Comparison of ENCODE assay signal across 8 cellular contexts in genomic region chr1:117060441-117061317, GRCh38. TPM values are rescaled to one million over a fixed set of nuclear protein-coding genes. Genes with fewer than 3 reads are reported as not detected.
A peak's percentile ranks its signal among the peaks of the same experiment; 100 is the strongest.
DNase-seq lines count a peak whose midpoint lies in the region; ATAC-seq and TF ChIP-seq lines count a peak whose summit lies in the region.

No MANE protein-coding gene starts in this region.

- no peaks in the 10 kb centered on the region for H3K27me3 ChIP-seq in left ventricle myocardium inferior (ENCODE audit: low read depth)

- no peak overlapping the region for H3K27ac Mint-ChIP-seq in activated CD4-positive, alpha-beta T cell treated with anti-CD3 and anti-CD28 coated beads for 36 hours
- H3K27ac Mint-ChIP-seq in activated CD8-positive, alpha-beta T cell treated with anti-CD3 and anti-CD28 coated beads for 36 hours, result no peak overlapping the region

- no peak for DNase-seq in activated CD4-positive, alpha-beta T cell treated with anti-CD3 and anti-CD28 coated beads for 36 hours
- DNase-seq in activated CD4-positive, alpha-beta T cell treated with anti-CD3 and anti-CD28 coated beads for 4 hours, result no peak
- peak; percentile 53 for DNase-seq in activated CD8-positive, alpha-beta T cell treated with anti-CD3 and anti-CD28 coated beads for 36 hours
- DNase-seq in left ventricle myocardium inferior, result no peak
- DNase-seq in retinal pigment epithelial cell (ENCODE audit: low read depth), result no peak
- no peak for DNase-seq in COR-L47 (lab: John Stamatoyannopoulos, UW)

- no peaks in the 10 kb centered on the region for H3K9me3 Mint-ChIP-seq in activated CD4-positive, alpha-beta T cell treated with anti-CD3 and anti-CD28 coated beads for 36 hours (ENCODE audit: low read depth)
- no peaks in the 10 kb centered on the region for H3K9me3 Mint-ChIP-seq in activated CD8-positive, alpha-beta T cell treated with anti-CD3 and anti-CD28 coated beads for 36 hours

- H3K27ac ChIP-seq in KOPT-K1 (ENCODE audit: low read depth, low read length, poor library complexity, severe bottlenecking) (peak overlapping the region; percentile 95), left ventricle myocardium inferior (replicated peaks) (peak overlapping the region; percentile 40)

- H3K4me3 ChIP-seq in left ventricle myocardium inferior, result peak overlapping the region; percentile 81
- peak overlapping the region; percentile 90 for H3K4me3 ChIP-seq in retinal pigment epithelial cell (ENCODE audit: low read length)

- H3K36me3 ChIP-seq in KOPT-K1 (ENCODE audit: insufficient read depth, low read length) (peaks cover 45% of the 10 kb centered on the region), left ventricle myocardium inferior (no peaks in the 10 kb centered on the region)

- H3K4me1 ChIP-seq in left ventricle myocardium inferior, result peaks cover 20% of the 10 kb centered on the region

- H3K4me3 Mint-ChIP-seq in activated CD4-positive, alpha-beta T cell treated with anti-CD3 and anti-CD28 coated beads for 36 hours, result no peak overlapping the region
- H3K4me3 Mint-ChIP-seq in activated CD8-positive, alpha-beta T cell treated with anti-CD3 and anti-CD28 coated beads for 36 hours, result no peak overlapping the region

- TF ChIP-seq CTCF in activated CD8-positive, alpha-beta T cell treated with anti-CD3 and anti-CD28 coated beads for 36 hours (IDR thresholded peaks at IDR 0.05), result no peak
- no peak for TF ChIP-seq CTCF in left ventricle myocardium inferior (IDR thresholded peaks at IDR 0.05; ENCODE audit: borderline replicate concordance)
- no peak for TF ChIP-seq CTCF in retinal pigment epithelial cell (conservative IDR thresholded peaks at IDR 0.05; ENCODE audit: low read depth, low read length)

- CTCF ChIA-PET in activated CD4-positive, alpha-beta T cell treated with anti-CD3 and anti-CD28 coated beads for 36 hours (lab: Charles Lee), result interaction anchor here (0.7 to 3.5 kb wide), 27 partner anchors 16 to 551 kb away, joined by 3 to 28 read pairs (median 5); no protein-coding TSS in a partner anchor
- CTCF ChIA-PET in activated CD8-positive, alpha-beta T cell treated with anti-CD3 and anti-CD28 coated beads for 36 hours (lab: Charles Lee), result interaction anchor here (1.0 to 4.3 kb wide), 13 partner anchors 33 to 486 kb away, joined by 3 to 39 read pairs (median 5); partner anchors contain the start of gene CD2

- POLR2A ChIA-PET in activated CD4-positive, alpha-beta T cell treated with anti-CD3 and anti-CD28 coated beads for 36 hours (lab: Charles Lee), result interaction anchor here (0.6 to 4.3 kb wide), 23 partner anchors 11 to 604 kb away, joined by 3 to 80 read pairs (median 4); partner anchors contain the start of gene CD2
- POLR2A ChIA-PET in activated CD8-positive, alpha-beta T cell treated with anti-CD3 and anti-CD28 coated beads for 36 hours (lab: Charles Lee), result interaction anchor here (0.7 to 7.3 kb wide), 42 partner anchors 9 to 590 kb away, joined by 3 to 108 read pairs (median 4); partner anchors contain the start of gene CD2

- ATAC-seq in activated CD4-positive, alpha-beta T cell treated with anti-CD3 and anti-CD28 coated beads for 36 hours, result peak; percentile 2
- ATAC-seq in GM21515 (IDR thresholded peaks at IDR 0.05; ENCODE audit: unreplicated experiment), result peak; percentile 11
- ATAC-seq in activated CD8-positive, alpha-beta T cell treated with anti-CD3 and anti-CD28 coated beads for 36 hours, result peak; percentile 1

- no peaks in the 10 kb centered on the region for H3K27me3 Mint-ChIP-seq in activated CD4-positive, alpha-beta T cell treated with anti-CD3 and anti-CD28 coated beads for 36 hours
- H3K27me3 Mint-ChIP-seq in activated CD8-positive, alpha-beta T cell treated with anti-CD3 and anti-CD28 coated beads for 36 hours, result no peaks in the 10 kb centered on the region

- H3K4me1 Mint-ChIP-seq in activated CD4-positive, alpha-beta T cell treated with anti-CD3 and anti-CD28 coated beads for 36 hours, result peaks cover 37% of the 10 kb centered on the region
- H3K4me1 Mint-ChIP-seq in activated CD8-positive, alpha-beta T cell treated with anti-CD3 and anti-CD28 coated beads for 36 hours (ENCODE audit: low read depth), result peaks cover 48% of the 10 kb centered on the region

- H3K9me3 ChIP-seq in KOPT-K1 (ENCODE audit: insufficient read depth, low read length, poor library complexity, severe bottlenecking) (no peaks in the 10 kb centered on the region), left ventricle myocardium inferior (replicated peaks) (no peaks in the 10 kb centered on the region)

- H3K36me3 Mint-ChIP-seq in activated CD4-positive, alpha-beta T cell treated with anti-CD3 and anti-CD28 coated beads for 36 hours (ENCODE audit: low read depth), result peaks cover 38% of the 10 kb centered on the region
- H3K36me3 Mint-ChIP-seq in activated CD8-positive, alpha-beta T cell treated with anti-CD3 and anti-CD28 coated beads for 36 hours (ENCODE audit: low read depth), result peaks cover 46% of the 10 kb centered on the region

- intact Hi-C loops in activated CD4-positive, alpha-beta T cell treated with anti-CD3 and anti-CD28 coated beads for 36 hours (cut with DNase I, micrococcal nuclease), result loop anchor here (1.0 to 10.0 kb wide), 17 partner anchors 52 to 687 kb away; partner anchors contain the start of genes CD101 (in 2 of the 2), ATP1A1 (in 1 of the 2), IGSF3 (in 1 of the 2) and MAN1A2 (in 1 of the 2)
- intact Hi-C loops in activated CD8-positive, alpha-beta T cell treated with anti-CD3 and anti-CD28 coated beads for 36 hours (cut with micrococcal nuclease), result loop anchor here (2.0 to 5.0 kb wide), 4 partner anchors 67 to 490 kb away; partner anchors contain the start of gene CD58
- intact Hi-C loops in left ventricle myocardium inferior (cut with micrococcal nuclease), result loop anchor here (10.0 kb wide), 2 partner anchors 224 to 694 kb away; no protein-coding TSS in a partner anchor

RNA-seq across cellular contexts. Expression of gene TTF2, which starts 0.6 kb away (rescaled TPM):
- total RNA-seq in activated CD4-positive, alpha-beta T cell treated with anti-CD3 and anti-CD28 coated beads for 36 hours, result 100 to 1,000 TPM in 1 of 2 experiments, 10 to 100 TPM in 1; 99.7 to 108 TPM
- 100 to 1,000 TPM; 126 to 127 TPM for total RNA-seq in activated CD8-positive, alpha-beta T cell treated with anti-CD3 and anti-CD28 coated beads for 36 hours
- 6.4 TPM for total RNA-seq in left ventricle myocardium inferior

RNA-seq across cellular contexts. Expression of gene CD101, which starts 59.1 kb away (rescaled TPM):
- total RNA-seq in activated CD4-positive, alpha-beta T cell treated with anti-CD3 and anti-CD28 coated beads for 36 hours, result under 1 TPM; 0.30 to 0.60 TPM
- total RNA-seq in activated CD8-positive, alpha-beta T cell treated with anti-CD3 and anti-CD28 coated beads for 36 hours, result 1 to 10 TPM; 2.5 to 3.2 TPM
- 0.74 TPM for total RNA-seq in left ventricle myocardium inferior

Comparison
In these comparisons a context has a peak if more than half of its experiments do, and no peak if none do; other contexts are left out.
1. RNA of gene TTF2, which starts 0.6 kb away (total RNA-seq): 126 to 127 TPM in activated CD8-positive, alpha-beta T cell treated with anti-CD3 and anti-CD28 coated beads for 36 hours and 99.7 to 108 TPM in activated CD4-positive, alpha-beta T cell treated with anti-CD3 and anti-CD28 coated beads for 36 hours; 6.4 TPM in left ventricle myocardium inferior (single experiment); every median in the first group is over 10 times any median in the second.
2. Peak in every context shown above with its lines, with median percentiles within 50 percentile points of each other: ATAC-seq.